In genomic region chr2:127157651-127158460, GRCh38 we compare ENCODE assay signal across 13 cellular contexts. TPM values are rescaled to one million over a fixed set of nuclear protein-coding genes. Genes with fewer than 3 reads are reported as not detected.
DNase-seq lines count a peak whose midpoint lies in the region; ATAC-seq, FAIRE-seq and TF ChIP-seq lines count a peak whose summit lies in the region.
"Had no signal": no experiment of that assay in that cellular context is flagged by ENCODE, and none has a peak within 500 bp of the region (broad histone marks: within the 10 kb centered on the region; RNA-seq: fewer than 3 reads in every experiment).

No MANE protein-coding gene starts in this region.

- RAD21 ChIA-PET in GM12878 (lab: Charles Lee; ENCODE audit: unreplicated experiment), result interaction anchor here (1.3 kb wide), 2 partner anchors 58 to 90 kb away, joined by 4 to 5 read pairs; no protein-coding TSS in a partner anchor

- H3K4me1 Mint-ChIP-seq in GM23338, result peaks cover 17% of the 10 kb centered on the region; the same call in 2 of the 3 replicates

- no peak for DNase-seq in AG09309 (ENCODE audit: low read depth)
- DNase-seq in GM23338 (ENCODE audit: low spot score), result peak; percentile 89
- no peak for DNase-seq in GM12878 (ENCODE audit: low read depth, low spot score)
- DNase-seq in mesendoderm, result peak; percentile 90
- DNase-seq in testis, result no peak
- no peak for DNase-seq in GM23248
- no peak for DNase-seq in G401 (ENCODE audit: low spot score)
- DNase-seq: PC-3, thyroid gland had no signal

- no peak for TF ChIP-seq RAD21 in GM12878 (IDR thresholded peaks at IDR 0.05; ENCODE audit: insufficient read depth, low read depth, low read length)

- peaks cover 3% of the 10 kb centered on the region; the same call in 1 of the 3 replicates for H3K9me3 Mint-ChIP-seq in GM23338
- H3K9me3 Mint-ChIP-seq: mesothelial cell of epicardium had no signal

- POLR2A ChIA-PET in GM12878 (lab: Charles Lee), result no interaction called here

- H2AK5ac ChIP-seq in mesendoderm (ENCODE audit: low read length), result no peak overlapping the region

- BruUV-seq in GM12878 (replicated peaks; lab: Mats Ljungman, UMichigan), result no TSS peak

- H2AFZ ChIP-seq in GM23338 (peak overlapping the region; percentile 97), GM12878 (ENCODE audit: control insufficient read depth, low read depth, low read length) (no peak overlapping the region), GM23248 (no peak overlapping the region)

- H3K9me3 ChIP-seq in GM12878 (replicated peaks; ENCODE audit: control insufficient read depth, insufficient read depth, low read length) (no peaks in the 10 kb centered on the region), testis (no peaks in the 10 kb centered on the region), GM23248 (ENCODE audit: low read depth) (no peaks in the 10 kb centered on the region)
- H3K9me3 ChIP-seq: esophagus muscularis mucosa, thyroid gland had no signal

- no peak overlapping the region for H3K4me3 Mint-ChIP-seq in GM23338
- H3K4me3 Mint-ChIP-seq: activated naive CD8-positive, alpha-beta T cell; mesothelial cell of epicardium had no signal

- H4K5ac ChIP-seq in mesendoderm (ENCODE audit: low read length), result no peak overlapping the region

- H4K20me1 ChIP-seq in GM23338 (replicated peaks; ENCODE audit: insufficient read depth) (no peaks in the 10 kb centered on the region), GM12878 (ENCODE audit: control insufficient read depth, insufficient read depth) (no peaks in the 10 kb centered on the region), GM23248 (ENCODE audit: insufficient read depth) (no peaks in the 10 kb centered on the region)

- H4K8ac ChIP-seq in mesendoderm (ENCODE audit: low read depth, low read length), result no peak overlapping the region

- in situ Hi-C loops in GM12878 (cut with MboI), result no loop called here
- in situ Hi-C loops in GM23248 (cut with MboI), result no loop called here
- in situ Hi-C loops in G401 (cut with HindIII; ENCODE audit: low sequenced_read_pairs), result no loop called here

- no peak overlapping the region for H3K4me3 ChIP-seq in AG09309 (ENCODE audit: control insufficient read depth, low read depth, low read length)
- H3K4me3 ChIP-seq in GM23338, result no peak overlapping the region
- no peak overlapping the region for H3K4me3 ChIP-seq in GM12878
- no peak overlapping the region for H3K4me3 ChIP-seq in mesendoderm (ENCODE audit: low read length)
- H3K4me3 ChIP-seq in testis, result no peak overlapping the region
- H3K4me3 ChIP-seq in GM23248, result no peak overlapping the region
- H3K4me3 ChIP-seq: esophagus muscularis mucosa, thyroid gland had no signal

- H3K9ac ChIP-seq in GM12878 (ENCODE audit: control insufficient read depth, insufficient read depth, low read length) (no peak overlapping the region), mesendoderm (ENCODE audit: low read length) (peak overlapping the region; percentile 31), GM23248 (no peak overlapping the region)

- H3K23ac ChIP-seq in mesendoderm (ENCODE audit: low read length), result no peak overlapping the region

- H2BK120ac ChIP-seq in mesendoderm (ENCODE audit: low read depth, low read length), result no peak overlapping the region

- TF ChIP-seq CTCF in AG09309 (IDR thresholded peaks at IDR 0.05; ENCODE audit: control insufficient read depth, insufficient read depth, low read depth, low read length, missing control alignments) (peak; percentile 7), GM23338 (conservative IDR thresholded peaks at IDR 0.05; ENCODE audit: low read depth in 2 of 2) (peak; percentile 59 to 79), GM12878 (IDR thresholded peaks at IDR 0.05 in 2 of 3, conservative IDR thresholded peaks at IDR 0.05 in 1 of 3; ENCODE audit: control insufficient read depth in 2 of 3, extremely low read depth in 1 of 3, insufficient read depth in 1 of 3, low read depth in 3 of 3, low read length in 3 of 3) (no peak), testis (IDR thresholded peaks at IDR 0.05) (no peak)

- H3F3A ChIP-seq in GM23338 (replicated peaks; ENCODE audit: low read depth) (no peaks in the 10 kb centered on the region), GM23248 (ENCODE audit: insufficient read depth) (peaks cover 33% of the 10 kb centered on the region)

- H3K36me3 ChIP-seq in GM23338 (ENCODE audit: insufficient read depth), result no peaks in the 10 kb centered on the region
- no peaks in the 10 kb centered on the region for H3K36me3 ChIP-seq in GM12878 (ENCODE audit: control insufficient read depth in 2 of 2, insufficient read depth in 2 of 2, low read length in 1 of 2)
- H3K36me3 ChIP-seq in mesendoderm (ENCODE audit: control insufficient read depth, insufficient read depth, low read length), result no peaks in the 10 kb centered on the region
- no peaks in the 10 kb centered on the region for H3K36me3 ChIP-seq in testis (ENCODE audit: low read depth, missing control alignments)
- H3K36me3 ChIP-seq in GM23248 (ENCODE audit: low read depth), result no peaks in the 10 kb centered on the region
- H3K36me3 ChIP-seq: esophagus muscularis mucosa, thyroid gland had no signal

- no peak overlapping the region for H2BK15ac ChIP-seq in mesendoderm (replicated peaks; ENCODE audit: low read depth)

- CTCF ChIA-PET in GM12878 (lab: Yijun Ruan, JAX), result interaction anchor here (1.1 kb wide), 1 partner anchor 18 kb away, joined by 4 read pairs; no protein-coding TSS in a partner anchor

- no peaks in the 10 kb centered on the region for H3K36me3 Mint-ChIP-seq in GM23338 (ENCODE audit: low read depth)
- H3K36me3 Mint-ChIP-seq: activated naive CD8-positive, alpha-beta T cell; mesothelial cell of epicardium had no signal

- H3K79me1 ChIP-seq in mesendoderm (ENCODE audit: low read length), result no peaks in the 10 kb centered on the region

- no peak overlapping the region for H3K4ac ChIP-seq in mesendoderm (ENCODE audit: low read depth, low read length)

- intact Hi-C loops in GM12878 (cut with micrococcal nuclease; ENCODE audit: unreplicated experiment), result loop anchor here (5.0 kb wide), 1 partner anchor 91 kb away; no protein-coding TSS in a partner anchor
- intact Hi-C loops in testis (cut with DNase I; ENCODE audit: low total_unique reads), result no loop called here

- peaks cover 20% of the 10 kb centered on the region for H3K27me3 Mint-ChIP-seq in GM23338 (ENCODE audit: insufficient read depth, low read depth, poor library complexity)
- H3K27me3 Mint-ChIP-seq: activated naive CD8-positive, alpha-beta T cell had no signal

- no peak overlapping the region for H3K27ac ChIP-seq in GM23338 (ENCODE audit: low read depth)
- H3K27ac ChIP-seq in GM12878 (ENCODE audit: control insufficient read depth, insufficient read depth), result no peak overlapping the region
- no peak overlapping the region for H3K27ac ChIP-seq in mesendoderm (ENCODE audit: low read depth, low read length)
- H3K27ac ChIP-seq in testis, result no peak overlapping the region
- no peak overlapping the region for H3K27ac ChIP-seq in GM23248
- H3K27ac ChIP-seq: esophagus muscularis mucosa, thyroid gland had no signal

- no peak overlapping the region for H2BK5ac ChIP-seq in mesendoderm (ENCODE audit: low read length)

- H3K4me1 ChIP-seq in GM23338 (ENCODE audit: insufficient read depth) (peaks cover 12% of the 10 kb centered on the region), GM12878 (ENCODE audit: control insufficient read depth, insufficient read depth, low read length) (no peaks in the 10 kb centered on the region), mesendoderm (ENCODE audit: control insufficient read depth, low read depth, low read length) (no peaks in the 10 kb centered on the region), testis (peaks cover 3% of the 10 kb centered on the region), GM23248 (ENCODE audit: insufficient read depth) (peaks cover 36% of the 10 kb centered on the region)

- H3K9me2 ChIP-seq in GM23338 (ENCODE audit: insufficient read depth) (no peaks in the 10 kb centered on the region), GM23248 (ENCODE audit: insufficient read depth) (no peaks in the 10 kb centered on the region)

- no peak for TF ChIP-seq EP300 in GM12878 (IDR thresholded peaks at IDR 0.05; ENCODE audit: borderline replicate concordance in 1 of 2, control insufficient read depth in 1 of 2, low read depth in 2 of 2, low read length in 2 of 2)

- H3K4me2 ChIP-seq in GM23338 (no peak overlapping the region), GM12878 (ENCODE audit: control insufficient read depth, insufficient read depth) (no peak overlapping the region), mesendoderm (ENCODE audit: low read length) (no peak overlapping the region), GM23248 (ENCODE audit: unreplicated experiment) (no peak overlapping the region)

- H3K27ac Mint-ChIP-seq in GM23338, result no peak overlapping the region
- H3K27ac Mint-ChIP-seq: activated naive CD8-positive, alpha-beta T cell; mesothelial cell of epicardium had no signal

- H3K27me3 ChIP-seq in GM23338 (ENCODE audit: insufficient read depth) (no peaks in the 10 kb centered on the region), GM12878 (replicated peaks in 1 of 2; ENCODE audit: control insufficient read depth in 2 of 2, insufficient read depth in 2 of 2, low read length in 1 of 2) (no peaks in the 10 kb centered on the region; a peak in 1 of 4 replicates), mesendoderm (ENCODE audit: insufficient read depth, low read length, poor library complexity) (no peaks in the 10 kb centered on the region), testis (no peaks in the 10 kb centered on the region), GM23248 (replicated peaks; ENCODE audit: insufficient read depth) (no peaks in the 10 kb centered on the region)
- H3K27me3 ChIP-seq: esophagus muscularis mucosa, thyroid gland had no signal

- no peak overlapping the region for H3K18ac ChIP-seq in mesendoderm (ENCODE audit: low read length)

- WGBS in GM12878 (ENCODE audit: insufficient coverage, insufficient replicate concordance, low lambda C conversion rate, missing lambda C conversion rate), result 27% methylated on average over 15 of the region's 15 CpGs
- no CpG with 5 or more reads among the region's 15 CpGs for WGBS in mesendoderm (ENCODE audit: extremely low coverage, insufficient coverage, low lambda C conversion rate)
- WGBS in testis, 2 donors, result 75 to 77% methylated on average over 9 to 15 of the region's 15 CpGs
- 82 to 85% methylated on average over 14 to 15 of the region's 15 CpGs for WGBS in GM23248 (ENCODE audit: low coverage in 1 of 2, low lambda C conversion rate in 2 of 2, missing lambda C conversion rate in 2 of 2), 2 experiments

- peak; percentile 98 for ATAC-seq in GM23338
- peak; percentile 63 for ATAC-seq in GM12878
- no peak for ATAC-seq in HG03280 (IDR thresholded peaks at IDR 0.05; ENCODE audit: unreplicated experiment)
- ATAC-seq: PC-3 had no signal

- TF ChIP-seq POLR2A in GM12878 (IDR thresholded peaks at IDR 0.05; ENCODE audit: low read depth, low read length), result no peak
- TF ChIP-seq POLR2A in testis (IDR thresholded peaks at IDR 0.05), result no peak

- H3K56ac ChIP-seq in mesendoderm (ENCODE audit: low read length), result no peak overlapping the region

- no peaks in the 10 kb centered on the region for H3K79me2 ChIP-seq in GM23338 (replicated peaks; ENCODE audit: insufficient read depth)
- no peaks in the 10 kb centered on the region for H3K79me2 ChIP-seq in GM12878 (ENCODE audit: control insufficient read depth, insufficient read depth, low read length)
- H3K79me2 ChIP-seq in mesendoderm (ENCODE audit: control insufficient read depth, insufficient read depth, low read length), result no peaks in the 10 kb centered on the region
- H3K79me2 ChIP-seq in GM23248 (ENCODE audit: insufficient read depth), result no peaks in the 10 kb centered on the region

- SMC1A ChIA-PET in GM12878 (lab: Charles Lee; ENCODE audit: uncharacterized antibody, unreplicated experiment), result no interaction called here

- no peak for FAIRE-seq in GM12878 (lab: Jason Lieb, UNC)

RNA-seq across cellular contexts. Expression of gene BIN1, which starts 50.9 kb away (rescaled TPM):
- 52.7 and 56.4 TPM in 2 replicates for total RNA-seq in GM23338 (2014; rRNA removed; shearing (Covaris generic))
- polyA plus RNA-seq in GM23338 (2016; fragmentation: Nextera tagmentation; extraction: Ambion mirVana), result 30.0 and 30.1 TPM in 2 replicates
- 12.6 and 12.8 TPM in 2 replicates for total RNA-seq in GM12878 (2013; cell fraction: nucleolus; rRNA removed)
- total RNA-seq in GM12878 (2014; rRNA removed), result 16.1 and 21.3 TPM in 2 replicates
- total RNA-seq in GM12878 (2014; rRNA removed; fragmentation: Illumina TruSeq; extraction: Trizol), result 6.3 and 9.6 TPM in 2 replicates
- total RNA-seq in GM12878 (2021), result 21.0 TPM in 2 replicates
- polyA plus RNA-seq in GM12878 (2011; ENCODE audit: low read depth), result 11.7 TPM
- polyA plus RNA-seq in GM12878 (2011; rRNA removed), result 1.3 and 2.2 TPM in 2 replicates
- polyA plus RNA-seq in GM12878 (2011; cell fraction: cytosol; rRNA removed), result 2.6 and 3.7 TPM in 2 replicates
- 7.8 and 7.9 TPM in 2 replicates for polyA plus RNA-seq in GM12878 (2011; cell fraction: nucleus; rRNA removed)
- 36.1 and 36.8 TPM in 2 replicates for polyA plus RNA-seq in GM12878 (2012)
- 2.7 and 6.7 TPM in 2 replicates for polyA plus RNA-seq in GM12878 (2014; fragmentation: Illumina TruSeq; extraction: Trizol)
- polyA plus RNA-seq in GM12878 (2014; fragmentation: Nextera tagmentation; extraction: Ambion mirVana), result under 1 TPM; 0.32 to 0.91 TPM
- 12.7 and 20.5 TPM in 2 replicates for polyA plus RNA-seq in GM12878 (2014; rRNA removed)
- polyA plus RNA-seq in GM12878 (2016; fragmentation: Nextera tagmentation; extraction: Ambion mirVana), result 10 to 100 TPM; 15.8 to 16.8 TPM
- 1.8 and 3.0 TPM in 2 replicates for polyA minus RNA-seq in GM12878 (2011; rRNA and poly(A)+ RNA removed)
- 0.80 and 2.8 TPM in 2 replicates for polyA minus RNA-seq in GM12878 (2011; cell fraction: cytosol; rRNA and poly(A)+ RNA removed)
- polyA minus RNA-seq in GM12878 (2011; cell fraction: nucleus; rRNA and poly(A)+ RNA removed), result 1.8 and 3.1 TPM in 2 replicates
- polyA plus RNA-seq in mesendoderm (2013, experiment 1 of 2), result 18.7 TPM
- 20.2 TPM for polyA plus RNA-seq in mesendoderm (2013, experiment 2 of 2)
- total RNA-seq in testis, result 10 to 100 TPM; 25.0 to 28.7 TPM
- polyA plus RNA-seq in testis (ENCODE audit: insufficient read depth, low read depth, low replicate concordance), result 38.8 TPM
- 33.0 and 33.1 TPM in 2 replicates for total RNA-seq in GM23248 (2014; rRNA removed; shearing (Covaris generic))
- 23.9 and 24.3 TPM in 2 replicates for polyA plus RNA-seq in GM23248 (2016; fragmentation: Nextera tagmentation; extraction: Ambion mirVana)
- 11.1 and 14.2 TPM in 2 replicates for total RNA-seq in G401 (2014; rRNA removed; shearing (Covaris generic))

Comparison
In these comparisons a context has a peak if more than half of its experiments do, and no peak if none do; other contexts are left out.
1. DNase-seq: peak in GM23338 (single experiment) and mesendoderm (single experiment); none in AG09309 (single experiment), GM12878 (single experiment), testis (single experiment), GM23248 (single experiment) and G401 (single experiment).
2. CTCF ChIP-seq: peak in AG09309 (single experiment) and GM23338 (2 of 2); none in GM12878 (0 of 3) and testis (0 of 3).